1 cellular context compared by ENCODE assay signal in the genomic region with DNA sequence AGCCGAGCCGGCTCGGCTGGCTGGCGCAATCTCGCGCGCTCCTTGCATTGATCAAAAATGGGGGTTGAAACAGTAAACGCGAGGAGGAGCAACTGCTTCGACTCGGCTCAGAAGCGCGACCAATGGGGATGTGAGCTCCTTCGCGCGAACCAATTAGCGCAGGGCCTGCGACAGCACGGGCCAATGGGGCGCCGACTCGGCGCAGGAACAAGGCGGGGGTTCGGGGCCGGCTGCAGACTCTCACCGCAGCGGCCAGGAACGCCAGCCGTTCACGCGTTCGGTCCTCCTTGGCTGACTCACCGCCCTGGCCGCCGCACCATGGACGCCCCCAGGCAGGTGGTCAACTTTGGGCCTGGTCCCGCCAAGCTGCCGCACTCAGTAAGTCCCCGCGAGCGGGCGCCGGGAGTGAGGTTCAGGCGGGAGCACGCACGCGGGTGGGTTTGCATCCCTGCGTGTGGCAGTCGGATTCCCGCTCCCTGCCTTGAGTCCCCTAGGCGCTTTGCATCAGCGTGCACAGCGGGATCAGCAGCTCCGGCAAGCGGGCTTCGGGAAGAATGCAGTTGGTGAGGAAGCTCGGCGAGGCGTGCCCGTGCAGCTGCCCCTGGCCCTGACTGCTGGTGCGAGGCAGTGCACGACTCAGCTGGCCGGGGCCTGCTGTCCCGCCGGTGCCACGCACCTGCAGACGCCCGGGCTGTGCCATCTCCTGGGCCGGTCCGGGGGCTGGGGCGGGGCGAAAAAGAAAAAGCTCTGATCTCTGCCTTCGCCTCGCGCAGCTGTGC.
TF ChIP-seq lines count a peak whose summit lies in the region.

A gene (plus strand): TSS at position 233 of the 779 bp plus-strand sequence. CDS start 86 bp downstream, at position 319.

TF ChIP-seq in GM23338, 12 proteins besides CTCF, POLR2A, EP300 and RAD21 (continued from another document):
- TF ChIP-seq EZH2phosphoT487 (IDR thresholded peaks at IDR 0.05; ENCODE audit: unreplicated experiment) (no peak), POLR2AphosphoS5 (IDR thresholded peaks at IDR 0.05; ENCODE audit: low read depth) (peak; percentile 96)
- TF ChIP-seq, protein P1, sequence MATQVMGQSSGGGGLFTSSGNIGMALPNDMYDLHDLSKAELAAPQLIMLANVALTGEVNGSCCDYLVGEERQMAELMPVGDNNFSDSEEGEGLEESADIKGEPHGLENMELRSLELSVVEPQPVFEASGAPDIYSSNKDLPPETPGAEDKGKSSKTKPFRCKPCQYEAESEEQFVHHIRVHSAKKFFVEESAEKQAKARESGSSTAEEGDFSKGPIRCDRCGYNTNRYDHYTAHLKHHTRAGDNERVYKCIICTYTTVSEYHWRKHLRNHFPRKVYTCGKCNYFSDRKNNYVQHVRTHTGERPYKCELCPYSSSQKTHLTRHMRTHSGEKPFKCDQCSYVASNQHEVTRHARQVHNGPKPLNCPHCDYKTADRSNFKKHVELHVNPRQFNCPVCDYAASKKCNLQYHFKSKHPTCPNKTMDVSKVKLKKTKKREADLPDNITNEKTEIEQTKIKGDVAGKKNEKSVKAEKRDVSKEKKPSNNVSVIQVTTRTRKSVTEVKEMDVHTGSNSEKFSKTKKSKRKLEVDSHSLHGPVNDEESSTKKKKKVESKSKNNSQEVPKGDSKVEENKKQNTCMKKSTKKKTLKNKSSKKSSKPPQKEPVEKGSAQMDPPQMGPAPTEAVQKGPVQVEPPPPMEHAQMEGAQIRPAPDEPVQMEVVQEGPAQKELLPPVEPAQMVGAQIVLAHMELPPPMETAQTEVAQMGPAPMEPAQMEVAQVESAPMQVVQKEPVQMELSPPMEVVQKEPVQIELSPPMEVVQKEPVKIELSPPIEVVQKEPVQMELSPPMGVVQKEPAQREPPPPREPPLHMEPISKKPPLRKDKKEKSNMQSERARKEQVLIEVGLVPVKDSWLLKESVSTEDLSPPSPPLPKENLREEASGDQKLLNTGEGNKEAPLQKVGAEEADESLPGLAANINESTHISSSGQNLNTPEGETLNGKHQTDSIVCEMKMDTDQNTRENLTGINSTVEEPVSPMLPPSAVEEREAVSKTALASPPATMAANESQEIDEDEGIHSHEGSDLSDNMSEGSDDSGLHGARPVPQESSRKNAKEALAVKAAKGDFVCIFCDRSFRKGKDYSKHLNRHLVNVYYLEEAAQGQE (IDR thresholded peaks at IDR 0.05; ENCODE audit: unreplicated experiment) = peak; percentile 21
